8 cellular contexts compared by ENCODE assay signal in genomic region chr17:9022553-9023388, GRCh38. TPM values are rescaled to one million over a fixed set of nuclear protein-coding genes. Genes with fewer than 3 reads are reported as not detected.
DNase-seq lines count a peak whose midpoint lies in the region; ATAC-seq lines count a peak whose summit lies in the region.

No MANE protein-coding gene starts in this region.

- H3K4me1 ChIP-seq in muscle layer of colon (ENCODE audit: insufficient read depth, low read length), result peaks cover 11% of the 10 kb centered on the region

- peaks cover 0 to 14% of the 10 kb centered on the region in 2 donors for H3K27me3 ChIP-seq in muscle layer of colon (ENCODE audit: control insufficient read depth in 1 of 2, insufficient read depth in 2 of 2, low read length in 2 of 2)

- H3K4me3 ChIP-seq in muscle layer of colon (ENCODE audit: low read depth in 1 of 2, low read length in 2 of 2), result peak overlapping the region; percentile 59 to 80

- peak overlapping the region; percentile 52 for H3K27ac ChIP-seq in muscle layer of colon (ENCODE audit: low read depth, low read length)

- H3K36me3 ChIP-seq in muscle layer of colon (ENCODE audit: insufficient read depth, low read length), result no peaks in the 10 kb centered on the region

- H3K9me3 ChIP-seq in muscle layer of colon (ENCODE audit: low read length), result no peaks in the 10 kb centered on the region

- no peak overlapping the region for H3K9ac ChIP-seq in muscle layer of colon (ENCODE audit: low read length)

- ATAC-seq in GM21423 (IDR thresholded peaks at IDR 0.05; ENCODE audit: unreplicated experiment), result no peak

- peak; percentile 37 for DNase-seq in stimulated activated CD4-positive, alpha-beta T cell treated with anti-CD3 and anti-CD28 coated beads, Interleukin-15, amount 100 ng/mL, for 24 hours
- no peak for DNase-seq in stimulated activated CD4-positive, alpha-beta T cell treated with anti-CD3 and anti-CD28 coated beads, Interleukin-4, amount 100 ng/mL, for 24 hours
- DNase-seq in dermis blood vessel endothelial cell (peak; percentile 26), amniotic stem cell (lab: John Stamatoyannopoulos, UW) (no peak), globus pallidus (ENCODE audit: low spot score) (no peak), SK-N-DZ (ENCODE audit: low spot score) (no peak)

RNA-seq across cellular contexts. Expression of gene NTN1, which starts 1.5 kb away (rescaled TPM):
- 0.68 and 0.84 TPM in 2 replicates for total RNA-seq in dermis blood vessel endothelial cell
- polyA plus RNA-seq in SK-N-DZ (2014; cell fraction: cytosol; rRNA removed), result 0.02 and 0.27 TPM in 2 replicates
- polyA plus RNA-seq in SK-N-DZ (2014; cell fraction: nucleus; rRNA removed), result 0.20 and 0.42 TPM in 2 replicates

RNA-seq across cellular contexts. Expression of gene PIK3R5, which starts 57.3 kb away (rescaled TPM):
- 0.05 TPM in 1 of 2 replicates, not detected in the other for total RNA-seq in dermis blood vessel endothelial cell
- polyA plus RNA-seq in SK-N-DZ (2014; cell fraction: cytosol; rRNA removed), result not detected in 2 replicates
- polyA plus RNA-seq in SK-N-DZ (2014; cell fraction: nucleus; rRNA removed), result not detected in 2 replicates

Comparison
In these comparisons a context has a peak if more than half of its experiments do, and no peak if none do; other contexts are left out.
1. DNase-seq: peak in stimulated activated CD4-positive, alpha-beta T cell treated with anti-CD3 and anti-CD28 coated beads, Interleukin-15, amount 100 ng/mL, for 24 hours (single experiment) and dermis blood vessel endothelial cell (single experiment); none in stimulated activated CD4-positive, alpha-beta T cell treated with anti-CD3 and anti-CD28 coated beads, Interleukin-4, amount 100 ng/mL, for 24 hours (single experiment), amniotic stem cell (single experiment), globus pallidus (single experiment) and SK-N-DZ (single experiment).